Comparison of ENCODE assay signal across 13 cellular contexts in the genomic region with DNA sequence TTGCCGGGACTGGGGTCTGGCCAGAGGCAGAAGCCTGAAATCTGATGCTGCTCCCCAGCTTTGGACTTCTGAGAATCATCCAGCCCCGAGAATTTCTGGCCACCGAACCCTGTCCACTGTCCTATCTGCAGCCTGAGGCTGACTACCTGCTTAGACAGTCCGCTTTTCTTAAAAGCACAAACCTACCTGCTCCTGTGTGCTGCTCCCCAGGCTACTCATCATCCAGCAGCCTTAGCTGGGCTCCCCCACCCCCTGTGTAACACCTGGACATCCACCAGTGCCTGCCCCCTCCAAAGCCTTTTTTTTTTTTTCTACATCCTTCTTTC.
DNase-seq lines count a peak whose midpoint lies in the region; ATAC-seq and TF ChIP-seq lines count a peak whose summit lies in the region.
"Had no signal": no experiment of that assay in that cellular context is flagged by ENCODE, and none has a peak within 500 bp of the region (broad histone marks: within the 10 kb centered on the region; RNA-seq: fewer than 3 reads in every experiment).

No MANE protein-coding gene starts in this region.

- WGBS in trophoblast cell (ENCODE audit: extremely low coverage, insufficient coverage, insufficient read length) = no CpG with 5 or more reads among the region's 4 CpGs

- peak overlapping the region; percentile 99 to 100 (median 100) for H3K27ac Mint-ChIP-seq in CD14-positive monocyte
- H3K27ac Mint-ChIP-seq: stimulated activated naive CD8-positive, alpha-beta T cell treated with anti-CD3 and anti-CD28 coated beads, Interleukin-15, Interleukin-2, amounts not matched to agents 100 ng/mL and 50 ng/mL, for 24 hours had no signal

- no peak overlapping the region for H3K9ac ChIP-seq in trophoblast cell (ENCODE audit: low read length)
- H3K9ac ChIP-seq: SK-N-SH had no signal

- peak overlapping the region; percentile 18 for H2AK5ac ChIP-seq in trophoblast cell (ENCODE audit: low read length)

- H2BK120ac ChIP-seq in trophoblast cell (ENCODE audit: insufficient read depth, low read length, poor library complexity) = peak overlapping the region; percentile 48

- H2BK5ac ChIP-seq in trophoblast cell (ENCODE audit: low read depth, low read length, poor library complexity) = peak overlapping the region; percentile 35

- H3K14ac ChIP-seq in trophoblast cell (ENCODE audit: low read length) = peak overlapping the region; percentile 71

- no peak overlapping the region for H3K18ac ChIP-seq in trophoblast cell (ENCODE audit: low read length)

- H3K9me3 Mint-ChIP-seq in CD14-positive monocyte = peaks cover 2 to 6% (median 4%) of the 10 kb centered on the region in 7 donors
- H3K9me3 Mint-ChIP-seq: stimulated activated naive CD8-positive, alpha-beta T cell treated with anti-CD3 and anti-CD28 coated beads, Interleukin-15, Interleukin-2, amounts not matched to agents 100 ng/mL and 50 ng/mL, for 24 hours had no signal

- H3K4me3 ChIP-seq in PC-9 (peak overlapping the region; percentile 52), fibroblast of villous mesenchyme (ENCODE audit: low read depth, low read length) (peak overlapping the region; percentile 3), trophoblast cell (ENCODE audit: low read depth, low read length) (no peak overlapping the region)

- H2BK12ac ChIP-seq in trophoblast cell (ENCODE audit: low read length) = peak overlapping the region; percentile 72

- H3K79me2 ChIP-seq in PC-9 (ENCODE audit: low read depth) (no peaks in the 10 kb centered on the region), trophoblast cell (ENCODE audit: control insufficient read depth, insufficient read depth, low read length, poor library complexity) (no peaks in the 10 kb centered on the region)

- peaks cover 4% of the 10 kb centered on the region; the same call in 1 of the 2 replicates for H3K9me2 ChIP-seq in PC-9 (ENCODE audit: insufficient read depth)
- H3K9me2 ChIP-seq: SK-N-SH had no signal

- H4K12ac ChIP-seq in trophoblast cell (ENCODE audit: low read depth, low read length) = no peak overlapping the region

- H3K27me3 ChIP-seq in PC-9 (ENCODE audit: insufficient read depth, low read depth) (no peaks in the 10 kb centered on the region), trophoblast cell (ENCODE audit: insufficient read depth, low read length) (no peaks in the 10 kb centered on the region)
- H3K27me3 ChIP-seq: brain microvascular endothelial cell had no signal

- H3K36me3 ChIP-seq in PC-9 (ENCODE audit: low read depth) (0 out of 2 replicates have a peak, but pooled peaks cover 6% of the 10 kb centered on the region), trophoblast cell (ENCODE audit: control insufficient read depth in 1 of 2, insufficient read depth in 2 of 2, low read length in 2 of 2) (peaks cover 0 to 3% of the 10 kb centered on the region in 2 experiments)
- H3K36me3 ChIP-seq: brain microvascular endothelial cell had no signal

- H3K79me1 ChIP-seq in trophoblast cell (ENCODE audit: low read length) = peaks cover 31% of the 10 kb centered on the region

- H3K4me1 Mint-ChIP-seq in CD14-positive monocyte = peaks cover 56% of the 10 kb centered on the region

- POLR2A ChIA-PET in PC-9 (lab: Charles Lee; ENCODE audit: unreplicated experiment) = interaction anchor here (0.6 to 3.4 kb wide), 4 partner anchors 66 to 190 kb away, joined by 4 to 21 read pairs (median 12); no protein-coding TSS in a partner anchor

- peaks cover 0 to 7% (median 0%) of the 10 kb centered on the region in 3 donors for H3K27me3 Mint-ChIP-seq in CD14-positive monocyte (ENCODE audit: low read depth in 3 of 3)

- ATAC-seq in HG02642 (IDR thresholded peaks at IDR 0.05; ENCODE audit: poor library complexity, unreplicated experiment) = no peak

- peaks cover 9% of the 10 kb centered on the region for H3K9me3 ChIP-seq in PC-9 (ENCODE audit: insufficient read depth, low read depth)
- peaks cover 3% of the 10 kb centered on the region for H3K9me3 ChIP-seq in trophoblast cell (ENCODE audit: insufficient read depth, low read depth, low read length)

- peak overlapping the region; percentile 66 for H4K91ac ChIP-seq in trophoblast cell (ENCODE audit: low read depth, low read length)

- H3F3A ChIP-seq in PC-9 (ENCODE audit: insufficient read depth, low read depth) = peaks cover 45% of the 10 kb centered on the region

- peaks cover 2 to 4% of the 10 kb centered on the region in 2 donors for H3K36me3 Mint-ChIP-seq in CD14-positive monocyte
- H3K36me3 Mint-ChIP-seq: IgD-negative memory B cell had no signal

- H3K4me2 ChIP-seq in PC-9 (peak overlapping the region; percentile 86), trophoblast cell (ENCODE audit: low read length) (peak overlapping the region; percentile 48)

- intact Hi-C loops in CD14-positive monocyte (cut with micrococcal nuclease) (loop anchor here in 1 of 2 donors (5.0 to 10.0 kb wide), 2 partner anchors 186 to 192 kb away; no protein-coding TSS in a partner anchor), PC-9 (cut with micrococcal nuclease; ENCODE audit: unreplicated experiment) (loop anchor here (1.0 to 10.0 kb wide), 5 partner anchors 60 to 604 kb away; partner anchors contain the start of gene SLTM)

- no peaks in the 10 kb centered on the region for H4K20me1 ChIP-seq in PC-9 (ENCODE audit: insufficient read depth)

- H3K4ac ChIP-seq in trophoblast cell (ENCODE audit: low read depth, low read length) = peak overlapping the region; percentile 13

- H2AFZ ChIP-seq in PC-9 (no peak overlapping the region), trophoblast cell (ENCODE audit: insufficient read depth, low read length, poor library complexity) (peak overlapping the region; percentile 42)

- DNase-seq in CD14-positive monocyte (ENCODE audit: low spot score) = no peak
- no peak for DNase-seq in PC-9
- DNase-seq in fibroblast of villous mesenchyme (ENCODE audit: low read depth) = no peak
- DNase-seq in trophoblast cell = no peak
- no peak for DNase-seq in DMS79 (lab: John Stamatoyannopoulos, UW)
- DNase-seq in DMS53 treated with DMSO at 0.1 percent for 48 hours (lab: John Stamatoyannopoulos, UW; ENCODE audit: unreplicated experiment) = no peak
- DNase-seq in activated CD4-positive, alpha-beta T cell treated with anti-CD3 and anti-CD28 coated beads, Interleukin-2, amount 50 U/mL, for 48 hours = no peak
- DNase-seq: brain microvascular endothelial cell; SK-N-SH; stimulated activated CD4-positive, alpha-beta T cell treated with anti-CD3 and anti-CD28 coated beads, Interleukin-15, amount 100 ng/mL, for 24 hours had no signal

- BruUV-seq in PC-9 (replicated peaks; lab: Mats Ljungman, UMichigan) = no TSS peak

- H3K4me3 Mint-ChIP-seq in CD14-positive monocyte = peak overlapping the region; percentile 32 to 85
- H3K4me3 Mint-ChIP-seq: IgD-negative memory B cell; stimulated activated naive CD8-positive, alpha-beta T cell treated with anti-CD3 and anti-CD28 coated beads, Interleukin-15, Interleukin-2, amounts not matched to agents 100 ng/mL and 50 ng/mL, for 24 hours had no signal

- H3K23ac ChIP-seq in trophoblast cell (ENCODE audit: low read length) = no peak overlapping the region

- H3K4me1 ChIP-seq in PC-9 (replicated peaks; ENCODE audit: insufficient read depth) (peaks cover 55% of the 10 kb centered on the region), trophoblast cell (ENCODE audit: control insufficient read depth in 1 of 2, insufficient read depth in 2 of 2, low read length in 2 of 2) (peaks cover 20 to 25% of the 10 kb centered on the region in 2 experiments)

- H3K27ac ChIP-seq in PC-9 (peak overlapping the region; percentile 98), trophoblast cell (ENCODE audit: low read depth, low read length) (peak overlapping the region; percentile 82)

- CTCF ChIA-PET in PC-9 (lab: Charles Lee) = no interaction called here

- TF ChIP-seq CTCF in CD14-positive monocyte (IDR thresholded peaks at IDR 0.05) (no peak), PC-9 (conservative IDR thresholded peaks at IDR 0.05) (no peak), fibroblast of villous mesenchyme (IDR thresholded peaks at IDR 0.05; ENCODE audit: insufficient read depth, low read depth, low read length) (no peak)

- peak overlapping the region; percentile 46 for H4K8ac ChIP-seq in trophoblast cell (ENCODE audit: low read depth, low read length)
